In genomic region chr1:72023063-72023647, GRCh38 we compare ENCODE assay signal across 15 cellular contexts.
"Had no signal": no experiment of that assay in that cellular context is flagged by ENCODE, and none has a peak within 500 bp of the region (broad histone marks: within the 10 kb centered on the region; RNA-seq: fewer than 3 reads in every experiment).

No MANE protein-coding gene starts in this region.

- H3K27ac ChIP-seq: colonic mucosa, sigmoid colon, spleen, thoracic aorta, upper lobe of left lung had no signal

- H3K4me1 ChIP-seq: colonic mucosa, sigmoid colon, spleen, upper lobe of left lung had no signal

- H3K4me3 ChIP-seq: colonic mucosa, lung, sigmoid colon, spleen, thoracic aorta, upper lobe of left lung had no signal

- H3K36me3 ChIP-seq: colonic mucosa, sigmoid colon, spleen, thoracic aorta, upper lobe of left lung had no signal

- H3K27me3 ChIP-seq: colonic mucosa, sigmoid colon, spleen, upper lobe of left lung had no signal

- DNase-seq: activated CD4-positive, alpha-beta T cell treated with anti-CD3 and anti-CD28 coated beads, Interleukin-2, amount 10 ng/mL, durations not matched to agents 24 days and 14 days; activated CD4-positive, CD25-positive, alpha-beta regulatory T cell; activated CD8-positive, alpha-beta T cell treated with anti-CD3 and anti-CD28 coated beads, Interleukin-2, amount 10 ng/mL, durations not matched to agents 7 days and 5 days; activated naive CD4-positive, alpha-beta T cell treated with Interleukin-2 at 50 U/mL for 16 hours; activated naive CD8-positive, alpha-beta T cell treated with anti-CD3 and anti-CD28 coated beads, Interleukin-2, amount 50 U/mL, for 24 hours; activated T-cell treated with anti-CD3 and anti-CD28 coated beads, Interleukin-2, amount 50 U/mL, for 24 hours; aorta; colonic mucosa; sigmoid colon; spleen; stimulated activated naive B cell treated with anti-CD40 and anti-IgM and Interleukin-4, amounts not matched to agents 10 μg/mL and 1 μg/mL and 100 μg/mL, for 72 hours; T-cell; upper lobe of left lung had no signal

- H3K9me3 ChIP-seq: colonic mucosa, sigmoid colon, spleen, thoracic aorta, upper lobe of left lung had no signal
